ENCODE assay signal across 17 cellular contexts in the genomic region with DNA sequence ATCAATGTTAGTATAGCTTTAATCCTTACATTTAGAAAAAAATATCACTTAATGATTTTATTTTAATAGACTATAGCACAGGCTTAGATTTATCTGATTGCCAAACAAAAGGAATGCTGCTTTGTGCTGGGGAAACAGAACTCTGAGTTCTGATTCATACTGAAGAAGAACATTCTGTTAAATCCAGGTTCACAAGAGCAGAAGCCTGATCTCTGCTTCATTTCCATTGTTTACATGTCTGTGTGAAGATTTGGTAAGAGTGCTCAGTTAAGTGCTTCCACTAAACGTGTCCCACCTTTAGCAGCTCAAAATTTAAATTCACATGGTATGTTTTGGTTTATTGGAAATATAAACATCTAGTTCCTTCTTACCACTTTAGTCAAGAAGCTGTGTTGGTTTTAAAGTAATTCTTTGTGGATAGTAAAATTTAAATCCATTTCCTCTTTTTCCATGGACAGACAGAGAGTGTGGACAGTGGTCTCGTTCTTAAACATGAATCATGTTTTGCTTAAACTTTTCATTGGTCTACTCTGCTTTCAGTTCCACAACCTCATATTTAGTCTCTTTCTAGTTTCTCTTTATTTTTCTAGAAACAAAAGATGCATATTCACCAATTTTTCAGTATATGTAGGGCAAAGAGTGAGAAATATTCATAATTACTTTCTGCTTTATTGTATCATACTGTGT. TPM values are rescaled to one million over a fixed set of nuclear protein-coding genes. Genes with fewer than 3 reads are reported as not detected.
A peak's percentile ranks its signal among the peaks of the same experiment; 100 is the strongest.
DNase-seq lines count a peak whose midpoint lies in the region; ATAC-seq and TF ChIP-seq lines count a peak whose summit lies in the region.
"Had no signal": no experiment of that assay in that cellular context is flagged by ENCODE, and none has a peak within 500 bp of the region (broad histone marks: within the 10 kb centered on the region; RNA-seq: fewer than 3 reads in every experiment).

No MANE protein-coding gene starts in this region.

- H3K79me2 ChIP-seq in OCI-LY3 (ENCODE audit: low read length): no peaks in the 10 kb centered on the region

- peak; percentile 69 for ATAC-seq in GM19395 (IDR thresholded peaks at IDR 0.05; ENCODE audit: unreplicated experiment)
- ATAC-seq in HG02981 (IDR thresholded peaks at IDR 0.05; ENCODE audit: unreplicated experiment): peak; percentile 75

- no peak for TF ChIP-seq CTCF in OCI-LY3 (IDR thresholded peaks at IDR 0.05; ENCODE audit: low read depth, low read length)

- DNase-seq in DMS53 treated with DMSO at 0.1 percent for 48 hours (lab: John Stamatoyannopoulos, UW; ENCODE audit: unreplicated experiment): peak; percentile 46
- DNase-seq in A172 (ENCODE audit: low spot score): no peak
- no peak for DNase-seq in T-helper 1 cell
- no peak for DNase-seq in NCI-H526 (lab: John Stamatoyannopoulos, UW)
- DNase-seq in NCI-H1105 treated with DMSO at 0.1 percent for 48 hours (lab: John Stamatoyannopoulos, UW): no peak
- DNase-seq: activated naive CD4-positive, alpha-beta T cell treated with anti-CD3 and anti-CD28 coated beads, Interleukin-2, amount 50 U/mL, for 16 hours; DMS79; NCI-H1048; NCI-H524; SJCRH30; uterus had no signal

- H3K9me3 ChIP-seq in OCI-LY3 (ENCODE audit: insufficient read depth, low read length): no peaks in the 10 kb centered on the region
- H3K9me3 ChIP-seq: SJCRH30, uterus had no signal

- no peaks in the 10 kb centered on the region for H4K20me1 ChIP-seq in OCI-LY3 (ENCODE audit: insufficient read depth, low read length)

- no peak overlapping the region for H2AFZ ChIP-seq in OCI-LY3 (ENCODE audit: low read depth, low read length)

- H3K9ac ChIP-seq in OCI-LY3 (ENCODE audit: low read length): no peak overlapping the region

- H3K4me1 ChIP-seq in OCI-LY3 (ENCODE audit: low read length): peaks cover 10% of the 10 kb centered on the region
- H3K4me1 ChIP-seq: uterus had no signal

- peak overlapping the region; percentile 29 for H3K4me2 ChIP-seq in OCI-LY3 (ENCODE audit: low read length)

- H3K27ac ChIP-seq in OCI-LY3 (ENCODE audit: low read length): no peak overlapping the region
- H3K27ac ChIP-seq: SJCRH30, uterus had no signal

- H3K27me3 ChIP-seq in OCI-LY3 (ENCODE audit: low read depth, low read length): no peaks in the 10 kb centered on the region
- H3K27me3 ChIP-seq: SJCRH30, uterus had no signal

- no peak overlapping the region for H3K4me3 ChIP-seq in OCI-LY3 (ENCODE audit: low read length)
- H3K4me3 ChIP-seq: SJCRH30, uterus had no signal

- H3K36me3 ChIP-seq in OCI-LY3 (replicated peaks; ENCODE audit: low read depth, low read length): no peaks in the 10 kb centered on the region
- H3K36me3 ChIP-seq: SJCRH30, uterus had no signal

RNA-seq across cellular contexts. Expression of a gene that starts 59.1 kb away (rescaled TPM):
- total RNA-seq in A172 (2014; rRNA removed; shearing (Covaris generic)): not detected in 2 replicates
- total RNA-seq: endothelial cell of umbilical vein, kidney epithelial cell, pulmonary artery endothelial cell had no signal
